ENCODE assay signal across 10 cellular contexts in the genomic region with DNA sequence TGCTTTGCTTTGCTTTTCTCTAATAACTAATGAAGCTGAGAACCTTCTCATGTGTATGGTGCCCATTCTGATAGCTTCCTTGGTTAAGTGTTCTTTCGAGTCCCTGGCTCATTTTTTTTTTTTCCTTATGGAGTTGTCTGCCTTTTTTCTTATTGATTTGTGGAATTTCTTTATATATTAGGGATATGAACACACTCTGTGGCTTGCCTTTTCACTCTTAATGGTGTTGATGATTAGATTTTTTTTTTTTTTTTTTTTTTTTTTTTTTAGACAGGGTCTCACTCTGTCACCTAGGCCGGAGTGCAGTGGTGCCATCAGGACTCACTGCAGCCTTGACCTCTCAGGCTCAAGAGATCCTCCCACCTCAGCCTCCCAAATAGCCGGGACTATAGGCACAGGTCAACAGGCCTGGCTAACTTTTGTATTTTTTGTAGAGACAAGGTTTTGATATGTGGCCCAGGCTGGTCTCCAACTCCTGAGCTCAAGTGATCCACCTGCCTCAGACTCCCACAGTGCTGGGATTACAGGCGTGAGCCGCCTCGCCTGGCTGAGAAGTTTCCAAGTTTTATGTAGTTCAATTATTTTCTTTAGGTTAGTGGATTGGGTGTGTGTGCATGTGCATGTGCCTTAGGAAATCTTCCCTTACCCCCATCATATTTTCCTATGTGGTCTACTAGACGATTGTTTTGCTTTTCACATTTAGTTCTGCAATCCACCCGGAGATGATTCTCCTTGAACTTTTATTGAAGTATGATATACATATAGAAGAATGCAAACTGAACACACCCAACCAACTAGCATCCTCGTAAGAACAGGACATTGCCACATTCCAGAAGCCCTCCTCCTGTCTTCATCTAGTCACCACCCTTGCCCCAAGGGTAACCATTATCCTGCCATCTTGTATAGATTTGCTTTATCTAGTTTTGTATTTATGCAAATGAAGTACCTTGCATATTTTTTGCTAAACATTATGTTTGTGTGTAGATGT. TPM values are rescaled to one million over a fixed set of nuclear protein-coding genes. Genes with fewer than 3 reads are reported as not detected.
DNase-seq lines count a peak whose midpoint lies in the region; ATAC-seq and TF ChIP-seq lines count a peak whose summit lies in the region.
"Had no signal": no experiment of that assay in that cellular context is flagged by ENCODE, and none has a peak within 500 bp of the region (broad histone marks: within the 10 kb centered on the region; RNA-seq: fewer than 3 reads in every experiment).

No MANE protein-coding gene starts in this region.

- H3K9me3 ChIP-seq in Panc1 (ENCODE audit: control insufficient read depth, insufficient read depth, low read depth, low read length), result no peaks in the 10 kb centered on the region
- H3K9me3 ChIP-seq in gastrocnemius medialis, result no peaks in the 10 kb centered on the region
- H3K9me3 ChIP-seq: right atrium auricular region, upper lobe of left lung had no signal

- POLR2A ChIA-PET in Panc1 (lab: Charles Lee), result interaction anchor here (0.5 kb wide), 1 partner anchor 22 kb away, joined by 3 read pairs; no protein-coding TSS in a partner anchor

- no TSS peak for BruUV-seq in Panc1 (replicated peaks; lab: Mats Ljungman, UMichigan)

- H3K27me3 ChIP-seq in Panc1 (ENCODE audit: control insufficient read depth, insufficient read depth, low read length) (no peaks in the 10 kb centered on the region), gastrocnemius medialis (no peaks in the 10 kb centered on the region)
- H3K27me3 ChIP-seq: right atrium auricular region, upper lobe of left lung had no signal

- CTCF ChIA-PET in Panc1 (lab: Charles Lee), result interaction anchor here (0.9 kb wide), 1 partner anchor 196 kb away, joined by 6 read pairs; no protein-coding TSS in a partner anchor

- H3K36me3 Mint-ChIP-seq in T-helper 1 cell treated with Interleukin-12 subunit alpha and Interleukin-12 subunit beta and Interleukin-4 antibody, amounts not matched to agents 30 μg/mL and 1 μg/mL, for 36 hours (ENCODE audit: low read depth), result peaks cover 15% of the 10 kb centered on the region

- H3K27ac ChIP-seq in Panc1 (ENCODE audit: low read length), result peak overlapping the region; percentile 97
- H3K27ac ChIP-seq in gastrocnemius medialis, result no peak overlapping the region

- peak overlapping the region; percentile 15 for H3K27ac Mint-ChIP-seq in T-helper 1 cell treated with Interleukin-12 subunit alpha and Interleukin-12 subunit beta and Interleukin-4 antibody, amounts not matched to agents 30 μg/mL and 1 μg/mL, for 36 hours

- ATAC-seq in Panc1, result no peak
- ATAC-seq in gastrocnemius medialis, result no peak
- no peak for ATAC-seq in GM21381 (IDR thresholded peaks at IDR 0.05; ENCODE audit: unreplicated experiment)

- DNase-seq in T-helper 1 cell (no peak), Panc1 (ENCODE audit: low read depth, low spot score) (no peak), epithelial cell of esophagus (ENCODE audit: low read depth) (peak; percentile 86), gastrocnemius medialis (no peak), globus pallidus (ENCODE audit: low spot score) (no peak), OCI-M2 (lab: John Stamatoyannopoulos, UW; ENCODE audit: unreplicated experiment) (no peak)
- DNase-seq: upper lobe of left lung had no signal

- peaks cover 23% of the 10 kb centered on the region for H3K4me1 ChIP-seq in Panc1 (ENCODE audit: control insufficient read depth, insufficient read depth, low read length)
- peaks cover 26 to 30% of the 10 kb centered on the region in 2 donors for H3K4me1 ChIP-seq in gastrocnemius medialis

- in situ Hi-C loops in Panc1 (cut with HindIII; ENCODE audit: low pct_unique_long_range_greater_than_20kb, low sequenced_read_pairs), result no loop called here
- in situ Hi-C loops in gastrocnemius medialis (cut with MboI; ENCODE audit: low sequenced_read_pairs in 4 of 4), result loop anchor here in 2 of 4 donors (5.0 to 10.0 kb wide), 2 partner anchors 346 to 348 kb away; no protein-coding TSS in a partner anchor

- H3K36me3 ChIP-seq in Panc1 (ENCODE audit: control insufficient read depth, insufficient read depth, low read length) (peaks cover 13% of the 10 kb centered on the region), gastrocnemius medialis (no peaks in the 10 kb centered on the region)
- H3K36me3 ChIP-seq: right atrium auricular region had no signal

- H3K4me1 Mint-ChIP-seq in T-helper 1 cell treated with Interleukin-12 subunit alpha and Interleukin-12 subunit beta and Interleukin-4 antibody, amounts not matched to agents 30 μg/mL and 1 μg/mL, for 36 hours (ENCODE audit: low read depth), result peaks cover 26% of the 10 kb centered on the region

- intact Hi-C loops in Panc1 (cut with micrococcal nuclease; ENCODE audit: unreplicated experiment) (loop anchor here (5.0 kb wide), 2 partner anchors 196 to 281 kb away; no protein-coding TSS in a partner anchor), gastrocnemius medialis (cut with DNase I; ENCODE audit: low total_unique reads) (loop anchor here (5.0 kb wide), 2 partner anchors 146 to 206 kb away; no protein-coding TSS in a partner anchor)

- TF ChIP-seq POLR2A in gastrocnemius medialis (IDR thresholded peaks at IDR 0.05), result no peak

- H3K27me3 Mint-ChIP-seq in T-helper 1 cell treated with Interleukin-12 subunit alpha and Interleukin-12 subunit beta and Interleukin-4 antibody, amounts not matched to agents 30 μg/mL and 1 μg/mL, for 36 hours (ENCODE audit: low read depth), result no peaks in the 10 kb centered on the region

- peak overlapping the region; percentile 82 for H3K4me3 Mint-ChIP-seq in T-helper 1 cell treated with Interleukin-12 subunit alpha and Interleukin-12 subunit beta and Interleukin-4 antibody, amounts not matched to agents 30 μg/mL and 1 μg/mL, for 36 hours

- H3K4me3 ChIP-seq in Panc1 (ENCODE audit: low read depth in 2 of 2, low read length in 2 of 2) (peak overlapping the region in 1 of 2 experiments; percentile 90; a peak in 3 of 4 replicates), epithelial cell of esophagus (ENCODE audit: low read length) (no peak overlapping the region), gastrocnemius medialis (peak overlapping the region in 3 of 4 donors; percentile 71 to 99 (median 91))

- no peaks in the 10 kb centered on the region for H3K9me3 Mint-ChIP-seq in T-helper 1 cell treated with Interleukin-12 subunit alpha and Interleukin-12 subunit beta and Interleukin-4 antibody, amounts not matched to agents 30 μg/mL and 1 μg/mL, for 36 hours

- TF ChIP-seq CTCF in Panc1 (IDR thresholded peaks at IDR 0.05) (no peak), epithelial cell of esophagus (IDR thresholded peaks at IDR 0.05; ENCODE audit: insufficient read depth, low read depth, low read length, missing control alignments) (no peak), gastrocnemius medialis (IDR thresholded peaks at IDR 0.05 in 4 of 5, conservative IDR thresholded peaks at IDR 0.05 in 1 of 5) (no peak)

RNA-seq across cellular contexts. Expression of a gene that starts 1.7 kb away (rescaled TPM):
- total RNA-seq in Panc1 (2021; ENCODE audit: unreplicated experiment) (98.0 TPM), gastrocnemius medialis (10 to 100 TPM; 19.6 to 59.1 (median 26.2) TPM)
- polyA plus RNA-seq in Panc1 (2012; ENCODE audit: insufficient read length), result 134 TPM

RNA-seq across cellular contexts. Expression of a gene that starts 19.4 kb away (rescaled TPM):
- total RNA-seq in Panc1 (2021; ENCODE audit: unreplicated experiment), result 74.9 TPM
- 55.4 TPM for polyA plus RNA-seq in Panc1 (2012; ENCODE audit: insufficient read length)
- total RNA-seq in gastrocnemius medialis, result 100 to 1,000 TPM in 1 of 4 donors, 10 to 100 TPM in 3; 74.9 to 106 (median 89.1) TPM

RNA-seq across cellular contexts. Expression of a gene that starts 44.9 kb away (rescaled TPM):
- total RNA-seq in Panc1 (2021; ENCODE audit: unreplicated experiment) (50.8 TPM), gastrocnemius medialis (1 to 10 TPM; 4.6 to 8.3 (median 7.1) TPM)
- 21.5 TPM for polyA plus RNA-seq in Panc1 (2012; ENCODE audit: insufficient read length)
